In genomic region chr1:25568834-25569598, GRCh38 we compare ENCODE assay signal across 9 cellular contexts. TPM values are rescaled to one million over a fixed set of nuclear protein-coding genes. Genes with fewer than 3 reads are reported as not detected.
A peak's percentile ranks its signal among the peaks of the same experiment; 100 is the strongest.
DNase-seq lines count a peak whose midpoint lies in the region; ATAC-seq and TF ChIP-seq lines count a peak whose summit lies in the region.
"Had no signal": no experiment of that assay in that cellular context is flagged by ENCODE, and none has a peak within 500 bp of the region (broad histone marks: within the 10 kb centered on the region; RNA-seq: fewer than 3 reads in every experiment).

No MANE protein-coding gene starts in this region.

- TF ChIP-seq POLR2A in upper lobe of left lung (IDR thresholded peaks at IDR 0.05) = no peak

- TF ChIP-seq EP300 in upper lobe of left lung (IDR thresholded peaks at IDR 0.05) = no peak

- H3K27ac ChIP-seq in upper lobe of left lung = peak overlapping the region; percentile 28 to 77 (median 44)
- H3K27ac ChIP-seq: upper lobe of right lung had no signal

- H3K9me3 Mint-ChIP-seq in activated T-cell treated with anti-CD3 and anti-CD28 coated beads, Interleukin-2, amount 50 U/mL, for 4 hours = no peaks in the 10 kb centered on the region
- H3K9me3 Mint-ChIP-seq in activated T-helper 17 cell treated with anti-CD3 and anti-CD28 coated beads, Interleukin-2, amount 50 U/mL, for 72 hours = no peaks in the 10 kb centered on the region

- TF ChIP-seq CTCF in upper lobe of left lung (IDR thresholded peaks at IDR 0.05) = no peak

- H3K27me3 ChIP-seq in upper lobe of left lung = no peaks in the 10 kb centered on the region
- H3K27me3 ChIP-seq: upper lobe of right lung had no signal

- H3K36me3 ChIP-seq in upper lobe of left lung = peaks cover 0 to 24% (median 11%) of the 10 kb centered on the region in 4 donors

- peaks cover 4% of the 10 kb centered on the region for H3K36me3 Mint-ChIP-seq in activated T-cell treated with anti-CD3 and anti-CD28 coated beads, Interleukin-2, amount 50 U/mL, for 4 hours (ENCODE audit: insufficient read depth)
- H3K36me3 Mint-ChIP-seq in activated T-helper 17 cell treated with anti-CD3 and anti-CD28 coated beads, Interleukin-2, amount 50 U/mL, for 72 hours (ENCODE audit: low read depth) = peaks cover 16% of the 10 kb centered on the region

- peaks cover 70% of the 10 kb centered on the region for H3K4me1 Mint-ChIP-seq in activated T-cell treated with anti-CD3 and anti-CD28 coated beads, Interleukin-2, amount 50 U/mL, for 4 hours (ENCODE audit: low read depth)
- peaks cover 13% of the 10 kb centered on the region for H3K4me1 Mint-ChIP-seq in activated T-helper 17 cell treated with anti-CD3 and anti-CD28 coated beads, Interleukin-2, amount 50 U/mL, for 72 hours

- no peak overlapping the region for H3K4me3 ChIP-seq in upper lobe of left lung
- H3K4me3 ChIP-seq: upper lobe of right lung had no signal

- no peak for DNase-seq in activated T-cell treated with anti-CD3 and anti-CD28 coated beads, Interleukin-2, amount 50 U/mL, for 4 hours
- no peak for DNase-seq in activated T-cell treated with anti-CD3 and anti-CD28 coated beads for 4 hours
- DNase-seq in islet precursor cell = peak; percentile 93
- DNase-seq in upper lobe of left lung = peak in 1 of 2 donors; percentile 76
- DNase-seq in RPMI8226 = no peak
- DNase-seq in HEK293T (ENCODE audit: extremely low spot score) = no peak

- H3K27me3 Mint-ChIP-seq in activated T-cell treated with anti-CD3 and anti-CD28 coated beads, Interleukin-2, amount 50 U/mL, for 4 hours (ENCODE audit: low read depth) = no peaks in the 10 kb centered on the region
- no peaks in the 10 kb centered on the region for H3K27me3 Mint-ChIP-seq in activated T-helper 17 cell treated with anti-CD3 and anti-CD28 coated beads, Interleukin-2, amount 50 U/mL, for 72 hours

- H3K4me1 ChIP-seq in upper lobe of left lung = peaks cover 26 to 50% (median 37%) of the 10 kb centered on the region in 4 donors

- 82 to 89% methylated on average over 14 to 21 of the region's 21 CpGs for WGBS in upper lobe of left lung, 2 donors

- H3K4me3 Mint-ChIP-seq in activated T-cell treated with anti-CD3 and anti-CD28 coated beads, Interleukin-2, amount 50 U/mL, for 4 hours = no peak overlapping the region
- no peak overlapping the region for H3K4me3 Mint-ChIP-seq in activated T-helper 17 cell treated with anti-CD3 and anti-CD28 coated beads, Interleukin-2, amount 50 U/mL, for 72 hours

- POLR2A ChIA-PET in HEK293T (lab: Yijun Ruan, JAX) = interaction anchor here (0.7 kb wide), 1 partner anchor 31 kb away, joined by 3 read pairs; no protein-coding TSS in a partner anchor

- CTCF ChIA-PET in HEK293T (lab: Yijun Ruan, JAX) = no interaction called here

- ATAC-seq in activated T-cell treated with anti-CD3 and anti-CD28 coated beads, Interleukin-2, amount 50 U/mL, for 4 hours = peak; percentile 32 to 38
- peak; percentile 41 for ATAC-seq in activated T-helper 17 cell treated with anti-CD3 and anti-CD28 coated beads, Interleukin-2, amount 50 U/mL, for 72 hours (replicated peaks)
- ATAC-seq in upper lobe of left lung (ENCODE audit: low FRiP score in 2 of 2) (peak in 1 of 2 donors; percentile 76), HG03097 (IDR thresholded peaks at IDR 0.05; ENCODE audit: low FRiP score, unreplicated experiment) (no peak)

- H3K9me3 ChIP-seq in upper lobe of left lung = no peaks in the 10 kb centered on the region
- H3K9me3 ChIP-seq: upper lobe of right lung had no signal

- peak overlapping the region; percentile 66 for H3K27ac Mint-ChIP-seq in activated T-helper 17 cell treated with anti-CD3 and anti-CD28 coated beads, Interleukin-2, amount 50 U/mL, for 72 hours

TF ChIP-seq in HEK293T, 16 proteins besides CTCF, POLR2A, EP300 and RAD21:
- TF ChIP-seq SUZ12 (IDR thresholded peaks at IDR 0.05) (no peak), NFRKB (IDR thresholded peaks at IDR 0.05) (no peak), L3MBTL2 (conservative IDR thresholded peaks at IDR 0.05) (no peak), FOXA1 (IDR thresholded peaks at IDR 0.05) (no peak), ELF4 (IDR thresholded peaks at IDR 0.05) (no peak), ZNF384 (IDR thresholded peaks at IDR 0.05) (no peak), FOXM1 (IDR thresholded peaks at IDR 0.05; ENCODE audit: borderline replicate concordance) (no peak), SP1 (IDR thresholded peaks at IDR 0.05) (no peak), TARDBP (IDR thresholded peaks at IDR 0.05) (no peak), PKNOX1 (IDR thresholded peaks at IDR 0.05) (no peak), BHLHE40 (IDR thresholded peaks at IDR 0.05; ENCODE audit: borderline replicate concordance) (no peak), CTBP1 (IDR thresholded peaks at IDR 0.05; ENCODE audit: borderline replicate concordance) (no peak), LEF1 (IDR thresholded peaks at IDR 0.05; ENCODE audit: borderline replicate concordance) (no peak), HDGF (IDR thresholded peaks at IDR 0.05; ENCODE audit: borderline replicate concordance) (no peak)

RNA-seq across cellular contexts. Expression of gene LDLRAP1, which starts 25.6 kb away (rescaled TPM):
- 10 to 100 TPM in 1 of 3 donors, 1 to 10 TPM in 2; 7.6 to 11.4 (median 9.2) TPM for total RNA-seq in activated T-cell treated with anti-CD3 and anti-CD28 coated beads, Interleukin-2, amount 50 U/mL, for 4 hours
- total RNA-seq in activated T-helper 17 cell treated with anti-CD3 and anti-CD28 coated beads, Interleukin-2, amount 50 U/mL, for 72 hours = 10 to 100 TPM in 1 of 2 donors, 1 to 10 TPM in 1; 6.7 to 10.3 TPM
- 10 to 100 TPM; 16.7 to 36.1 (median 30.5) TPM for total RNA-seq in upper lobe of left lung

RNA-seq across cellular contexts. Expression of gene MAN1C1, which starts 47.6 kb away (rescaled TPM):
- 1 to 10 TPM; 2.7 to 5.7 (median 3.1) TPM for total RNA-seq in activated T-cell treated with anti-CD3 and anti-CD28 coated beads, Interleukin-2, amount 50 U/mL, for 4 hours
- total RNA-seq in activated T-helper 17 cell treated with anti-CD3 and anti-CD28 coated beads, Interleukin-2, amount 50 U/mL, for 72 hours = 1 to 10 TPM; 6.2 to 7.7 TPM
- 10 to 100 TPM in 4 of 6 donors, 1 to 10 TPM in 2; 5.3 to 32.5 (median 16.2) TPM for total RNA-seq in upper lobe of left lung
